8 cellular contexts compared by ENCODE assay signal in the genomic region with DNA sequence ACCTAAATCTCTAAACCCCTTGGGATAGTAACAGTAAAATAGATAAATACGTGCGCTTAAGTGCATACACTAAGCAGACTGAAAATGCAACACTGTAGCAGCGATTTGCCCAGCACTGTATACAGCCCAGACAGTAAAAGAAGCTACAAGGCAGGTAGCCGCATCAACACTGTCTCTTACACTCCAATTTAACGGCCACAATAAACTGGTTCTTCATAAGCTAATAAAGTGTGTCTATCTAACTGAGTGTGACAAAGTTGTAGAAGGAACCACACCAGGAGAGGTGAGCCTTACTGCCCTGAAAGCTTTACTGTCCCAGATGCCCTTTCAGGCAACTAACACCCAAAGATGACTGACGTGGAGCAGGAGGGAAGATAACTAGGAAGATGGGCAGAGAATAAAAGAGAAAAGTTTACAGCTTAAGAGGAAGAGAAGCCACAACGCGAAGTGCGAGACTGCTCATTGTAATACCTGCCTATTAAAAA. TPM values are rescaled to one million over a fixed set of nuclear protein-coding genes. Genes with fewer than 3 reads are reported as not detected.
A peak's percentile ranks its signal among the peaks of the same experiment; 100 is the strongest.
DNase-seq lines count a peak whose midpoint lies in the region; ATAC-seq, FAIRE-seq and TF ChIP-seq lines count a peak whose summit lies in the region.

No MANE protein-coding gene starts in this region.

- no peak for TF ChIP-seq CTCF in ascending aorta (IDR thresholded peaks at IDR 0.05)
- no peak for TF ChIP-seq CTCF in D721Med (IDR thresholded peaks at IDR 0.05; ENCODE audit: insufficient read depth, missing control alignments)

- H3K9me3 ChIP-seq in ascending aorta: no peaks in the 10 kb centered on the region

- peak overlapping the region; percentile 76 for H3K27ac Mint-ChIP-seq in stimulated activated naive CD8-positive, alpha-beta T cell treated with anti-CD3 and anti-CD28 coated beads, Interleukin-15, Interleukin-2, amounts not matched to agents 100 ng/mL and 50 ng/mL, for 24 hours
- peak overlapping the region; percentile 99 for H3K27ac Mint-ChIP-seq in memory B cell

- DNase-seq in stimulated activated naive CD8-positive, alpha-beta T cell treated with anti-CD3 and anti-CD28 coated beads, Interleukin-15, Interleukin-2, amounts not matched to agents 100 U/mL and 50 U/mL, for 24 hours: no peak
- no peak for DNase-seq in ascending aorta (ENCODE audit: low spot score in 2 of 2)
- DNase-seq in memory B cell (ENCODE audit: low spot score in 2 of 2): no peak
- no peak for DNase-seq in COR-L47 (lab: John Stamatoyannopoulos, UW)
- DNase-seq in D721Med (ENCODE audit: insufficient read length, low spot score): no peak
- DNase-seq in DMS79 (lab: John Stamatoyannopoulos, UW): no peak

- H3K27me3 ChIP-seq in ascending aorta: no peaks in the 10 kb centered on the region

- no peaks in the 10 kb centered on the region for H3K27me3 Mint-ChIP-seq in stimulated activated naive CD8-positive, alpha-beta T cell treated with anti-CD3 and anti-CD28 coated beads, Interleukin-15, Interleukin-2, amounts not matched to agents 100 ng/mL and 50 ng/mL, for 24 hours
- H3K27me3 Mint-ChIP-seq in memory B cell: peaks cover 7% of the 10 kb centered on the region

- peak overlapping the region; percentile 91 for H3K4me3 Mint-ChIP-seq in stimulated activated naive CD8-positive, alpha-beta T cell treated with anti-CD3 and anti-CD28 coated beads, Interleukin-15, Interleukin-2, amounts not matched to agents 100 ng/mL and 50 ng/mL, for 24 hours
- H3K4me3 Mint-ChIP-seq in memory B cell: peak overlapping the region; percentile 100

- peaks cover 7% of the 10 kb centered on the region for H3K36me3 Mint-ChIP-seq in stimulated activated naive CD8-positive, alpha-beta T cell treated with anti-CD3 and anti-CD28 coated beads, Interleukin-15, Interleukin-2, amounts not matched to agents 100 ng/mL and 50 ng/mL, for 24 hours (ENCODE audit: low read depth)
- peaks cover 5% of the 10 kb centered on the region for H3K36me3 Mint-ChIP-seq in memory B cell

- H3K9me3 Mint-ChIP-seq in stimulated activated naive CD8-positive, alpha-beta T cell treated with anti-CD3 and anti-CD28 coated beads, Interleukin-15, Interleukin-2, amounts not matched to agents 100 ng/mL and 50 ng/mL, for 24 hours: no peaks in the 10 kb centered on the region
- H3K9me3 Mint-ChIP-seq in memory B cell: no peaks in the 10 kb centered on the region

- intact Hi-C loops in ascending aorta (cut with DNase I): loop anchor here (2.0 kb wide), 1 partner anchor 38 kb away; no protein-coding TSS in a partner anchor

- no peak for ATAC-seq in stimulated activated naive CD8-positive, alpha-beta T cell treated with anti-CD3 and anti-CD28 coated beads, Interleukin-15, Interleukin-2, amounts not matched to agents 100 U/mL and 50 U/mL, for 24 hours
- ATAC-seq in memory B cell (ENCODE audit: low read depth): no peak
- no peak for ATAC-seq in HG03139 (IDR thresholded peaks at IDR 0.05; ENCODE audit: unreplicated experiment)

- peak overlapping the region; percentile 95 to 98 for H3K4me3 ChIP-seq in ascending aorta

- no peaks in the 10 kb centered on the region for H3K36me3 ChIP-seq in ascending aorta

- peak overlapping the region; percentile 90 to 96 for H3K27ac ChIP-seq in ascending aorta

- peaks cover 9 to 45% of the 10 kb centered on the region in 2 donors for H3K4me1 ChIP-seq in ascending aorta

- peaks cover 49% of the 10 kb centered on the region for H3K4me1 Mint-ChIP-seq in stimulated activated naive CD8-positive, alpha-beta T cell treated with anti-CD3 and anti-CD28 coated beads, Interleukin-15, Interleukin-2, amounts not matched to agents 100 ng/mL and 50 ng/mL, for 24 hours (ENCODE audit: low read depth)
- peaks cover 33% of the 10 kb centered on the region for H3K4me1 Mint-ChIP-seq in memory B cell

- no peak for FAIRE-seq in D721Med (lab: Jason Lieb, UNC)

RNA-seq across cellular contexts. Expression of gene ZDHHC7, which starts 0.8 kb away (rescaled TPM):
- 70.7 TPM for total RNA-seq in ascending aorta

RNA-seq across cellular contexts. Expression of gene KIAA0513, which starts 17.1 kb away (rescaled TPM):
- 131 TPM for total RNA-seq in ascending aorta
